Comparison of ENCODE assay signal across 27 cellular contexts in the genomic region with DNA sequence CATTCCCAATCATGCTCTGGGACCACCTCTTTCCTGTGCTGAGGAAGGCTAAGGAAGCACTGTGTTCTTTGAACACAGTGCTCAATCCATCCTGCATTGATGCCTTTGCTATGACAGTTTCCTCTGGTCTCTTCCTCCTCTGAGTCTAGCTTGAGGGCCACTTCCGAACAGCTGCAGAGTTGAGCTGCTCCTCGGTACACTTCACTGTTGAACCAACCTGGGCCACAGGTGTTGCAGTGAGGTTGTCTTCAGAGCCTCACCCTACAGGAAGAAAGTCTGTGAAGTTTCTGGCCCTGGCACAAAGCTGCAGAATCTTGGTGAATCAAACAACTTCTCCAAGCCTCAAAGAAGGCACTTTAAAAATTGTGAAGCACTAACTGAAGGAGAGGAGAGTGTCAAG.
"Had no signal": no experiment of that assay in that cellular context is flagged by ENCODE, and none has a peak within 500 bp of the region (broad histone marks: within the 10 kb centered on the region; RNA-seq: fewer than 3 reads in every experiment).

No MANE protein-coding gene starts in this region.

- H3K36me3 ChIP-seq: left ventricle myocardium inferior, ovary, right atrium auricular region, right lobe of liver, stomach, tibial artery, upper lobe of right lung had no signal

- ATAC-seq: left colon; mucosa of descending colon; naive thymus-derived CD4-positive, alpha-beta T cell; natural killer cell treated with Interleukin-12 subunit alpha and Interleukin-12 subunit beta and Interleukin-15 and Interleukin-18, amount 100 ng/mL, for 72 hours; right lobe of liver; stimulated activated naive B cell treated with anti-CD40 and anti-IgM and Interleukin-4, amounts not matched to agents 10 μg/mL and 1 μg/mL and 100 μg/mL, for 72 hours; stimulated activated naive CD8-positive, alpha-beta T cell treated with anti-CD3 and anti-CD28 coated beads, Interleukin-15, Interleukin-2, amounts not matched to agents 100 U/mL and 50 U/mL, for 24 hours; upper lobe of right lung had no signal

- H3K4me1 ChIP-seq: right lobe of liver, testis, upper lobe of right lung had no signal

- H3K9me3 ChIP-seq: left ventricle myocardium inferior, mucosa of descending colon, ovary, right atrium auricular region, right lobe of liver, stomach, testis, tibial artery, upper lobe of right lung had no signal

- H3K27ac ChIP-seq: left ventricle myocardium inferior, ovary, right atrium auricular region, right lobe of liver, stomach, testis, tibial artery, upper lobe of right lung had no signal

- FAIRE-seq: islet of Langerhans, kidney, urothelium cell line had no signal

- H3K4me3 ChIP-seq: left ventricle myocardium inferior, lung, mucosa of descending colon, ovary, right atrium auricular region, right lobe of liver, smooth muscle cell, stomach, testis, tibial artery, upper lobe of right lung had no signal

- DNase-seq: hypothalamus; immature natural killer cell; kidney; left colon; left ventricle myocardium inferior; midbrain; mucosa of descending colon; ovary; right lobe of liver; stimulated activated CD4-positive, alpha-beta T cell treated with anti-CD3 and anti-CD28 coated beads, Interleukin-1b, Interleukin-23, amount 100 ng/mL, for 48 hours; stimulated activated CD4-positive, alpha-beta T cell treated with anti-CD3 and anti-CD28 coated beads, Interleukin-2, amount 100 ng/mL, for 48 hours; stimulated activated CD4-positive, alpha-beta T cell treated with anti-CD3 and anti-CD28 coated beads, Interleukin-4, amount 100 ng/mL, for 4 hours; stimulated activated CD8-positive, alpha-beta memory T cell treated with anti-CD3 and anti-CD28 coated beads, Interleukin-4, amount 100 ng/mL, for 48 hours; stimulated activated naive B cell treated with anti-CD40 and anti-IgM and Interleukin-4, amounts not matched to agents 10 μg/mL and 1 μg/mL and 100 μg/mL, for 72 hours; stimulated activated naive CD8-positive, alpha-beta T cell treated with anti-CD3 and anti-CD28 coated beads, Interleukin-15, Interleukin-2, amounts not matched to agents 100 U/mL and 50 U/mL, for 24 hours; stomach; testis; tibial artery; trophoblast cell; upper lobe of right lung had no signal

- H3K4me2 ChIP-seq: smooth muscle cell had no signal

- H3K27me3 ChIP-seq: ovary, right atrium auricular region, right lobe of liver, stomach, testis, tibial artery, upper lobe of right lung had no signal
